Comparison of ENCODE assay signal across 1 cellular context in genomic region chr17:41511130-41511529, GRCh38.
TF ChIP-seq lines count a peak whose summit lies in the region.

No MANE protein-coding gene starts in this region.

TF ChIP-seq in K562, 482 proteins besides CTCF, POLR2A, EP300 and RAD21 (continued from another document):
- peak; percentile 36; the same call in 1 of the 2 replicates for TF ChIP-seq SMARCA4 (IDR thresholded peaks at IDR 0.05)
- TF ChIP-seq ZNF449 (CRISPR knock-in tag; IDR thresholded peaks at IDR 0.05) = no peak
- no peak for TF ChIP-seq BCL6 (CRISPR knock-in tag; IDR thresholded peaks at IDR 0.05)
- no peak for TF ChIP-seq CCAR2 (IDR thresholded peaks at IDR 0.05; ENCODE audit: low read depth, low read length)
- TF ChIP-seq CC2D1A (IDR thresholded peaks at IDR 0.05) = no peak
- peak; percentile 36; the same call in 1 of the 2 replicates for TF ChIP-seq KLF6 (CRISPR knock-in tag; IDR thresholded peaks at IDR 0.05; ENCODE audit: borderline replicate concordance)
- peak; percentile 86 for TF ChIP-seq KLF1 (tag; IDR thresholded peaks at IDR 0.05)
- peak; percentile 23; the same call in 1 of the 2 replicates for TF ChIP-seq L3MBTL2 (IDR thresholded peaks at IDR 0.05)
- peak; percentile 85 for TF ChIP-seq VEZF1 (CRISPR knock-in tag; IDR thresholded peaks at IDR 0.05)
- no peak for TF ChIP-seq MTA1 (IDR thresholded peaks at IDR 0.05; ENCODE audit: borderline replicate concordance)
- no peak for TF ChIP-seq ARID4B (CRISPR knock-in tag; IDR thresholded peaks at IDR 0.05)
- no peak for TF ChIP-seq STAG1 (CRISPR knock-in tag; IDR thresholded peaks at IDR 0.05; ENCODE audit: borderline replicate concordance)
- peak; percentile 38 to 39; a peak in 1 of 4 replicates for TF ChIP-seq MAZ (CRISPR knock-in tag; conservative IDR thresholded peaks at IDR 0.05 in 1 of 2, IDR thresholded peaks at IDR 0.05 in 1 of 2)
- no peak for TF ChIP-seq ZBTB8A (IDR thresholded peaks at IDR 0.05; ENCODE audit: partially characterized antibody)
- TF ChIP-seq CREM (IDR thresholded peaks at IDR 0.05; ENCODE audit: low read depth) = peak; percentile 31; the same call in 1 of the 2 replicates
- no peak for TF ChIP-seq MITF (IDR thresholded peaks at IDR 0.05)
